Comparison of ENCODE assay signal across 1 cellular context in the genomic region with DNA sequence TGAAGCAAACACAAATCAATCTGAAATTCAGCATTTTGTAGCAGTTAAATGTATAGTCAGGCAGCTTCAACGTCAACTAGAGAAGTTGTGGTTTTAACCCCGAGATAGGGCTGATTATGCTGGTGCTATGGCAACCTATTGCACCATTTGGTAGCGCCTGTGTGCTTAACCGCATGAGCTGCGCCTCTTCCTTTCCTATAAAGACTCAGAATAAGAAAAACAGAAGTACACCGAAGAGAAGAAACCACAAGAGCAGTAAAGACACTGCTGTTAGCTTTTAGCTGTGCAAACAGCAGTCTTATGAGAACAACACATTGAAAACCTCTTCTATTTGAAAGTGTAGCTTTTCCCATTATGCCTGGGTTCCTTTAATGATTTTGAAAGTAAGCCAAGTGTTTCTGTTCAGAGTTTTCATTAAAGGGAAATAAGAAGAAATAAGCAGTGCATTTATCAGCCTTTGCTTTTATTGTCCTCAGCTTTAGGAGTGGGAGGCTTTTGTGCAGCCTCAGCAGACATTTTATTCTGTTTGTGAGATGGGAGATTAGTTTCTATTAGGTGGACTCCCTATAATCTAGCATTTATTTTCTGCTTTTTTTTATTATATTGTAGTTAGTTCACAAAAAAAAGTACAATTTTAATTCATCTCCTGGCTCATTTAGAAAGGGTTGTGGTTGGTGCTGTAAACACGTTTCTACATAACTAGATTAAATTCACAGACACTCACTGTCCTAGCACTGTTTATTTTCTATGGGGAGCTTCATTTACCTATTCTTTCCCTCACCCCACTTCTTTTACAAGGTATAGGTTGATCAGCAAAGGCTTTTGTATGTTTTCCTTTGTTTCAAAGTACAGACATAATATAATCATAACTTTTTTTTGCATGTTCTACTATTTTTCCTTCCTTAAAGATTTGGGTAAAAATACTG.
TF ChIP-seq lines count a peak whose summit lies in the region.

No MANE protein-coding gene starts in this region.

TF ChIP-seq in WTC11, 78 proteins besides CTCF, POLR2A, EP300 and RAD21 (continued from another document):
- TF ChIP-seq, protein P1, sequence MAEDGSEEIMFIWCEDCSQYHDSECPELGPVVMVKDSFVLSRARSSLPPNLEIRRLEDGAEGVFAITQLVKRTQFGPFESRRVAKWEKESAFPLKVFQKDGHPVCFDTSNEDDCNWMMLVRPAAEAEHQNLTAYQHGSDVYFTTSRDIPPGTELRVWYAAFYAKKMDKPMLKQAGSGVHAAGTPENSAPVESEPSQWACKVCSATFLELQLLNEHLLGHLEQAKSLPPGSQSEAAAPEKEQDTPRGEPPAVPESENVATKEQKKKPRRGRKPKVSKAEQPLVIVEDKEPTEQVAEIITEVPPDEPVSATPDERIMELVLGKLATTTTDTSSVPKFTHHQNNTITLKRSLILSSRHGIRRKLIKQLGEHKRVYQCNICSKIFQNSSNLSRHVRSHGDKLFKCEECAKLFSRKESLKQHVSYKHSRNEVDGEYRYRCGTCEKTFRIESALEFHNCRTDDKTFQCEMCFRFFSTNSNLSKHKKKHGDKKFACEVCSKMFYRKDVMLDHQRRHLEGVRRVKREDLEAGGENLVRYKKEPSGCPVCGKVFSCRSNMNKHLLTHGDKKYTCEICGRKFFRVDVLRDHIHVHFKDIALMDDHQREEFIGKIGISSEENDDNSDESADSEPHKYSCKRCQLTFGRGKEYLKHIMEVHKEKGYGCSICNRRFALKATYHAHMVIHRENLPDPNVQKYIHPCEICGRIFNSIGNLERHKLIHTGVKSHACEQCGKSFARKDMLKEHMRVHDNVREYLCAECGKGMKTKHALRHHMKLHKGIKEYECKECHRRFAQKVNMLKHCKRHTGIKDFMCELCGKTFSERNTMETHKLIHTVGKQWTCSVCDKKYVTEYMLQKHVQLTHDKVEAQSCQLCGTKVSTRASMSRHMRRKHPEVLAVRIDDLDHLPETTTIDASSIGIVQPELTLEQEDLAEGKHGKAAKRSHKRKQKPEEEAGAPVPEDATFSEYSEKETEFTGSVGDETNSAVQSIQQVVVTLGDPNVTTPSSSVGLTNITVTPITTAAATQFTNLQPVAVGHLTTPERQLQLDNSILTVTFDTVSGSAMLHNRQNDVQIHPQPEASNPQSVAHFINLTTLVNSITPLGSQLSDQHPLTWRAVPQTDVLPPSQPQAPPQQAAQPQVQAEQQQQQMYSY (CRISPR knock-in tag; IDR thresholded peaks at IDR 0.05): no peak
